ENCODE assay signal across 22 cellular contexts in the genomic region with DNA sequence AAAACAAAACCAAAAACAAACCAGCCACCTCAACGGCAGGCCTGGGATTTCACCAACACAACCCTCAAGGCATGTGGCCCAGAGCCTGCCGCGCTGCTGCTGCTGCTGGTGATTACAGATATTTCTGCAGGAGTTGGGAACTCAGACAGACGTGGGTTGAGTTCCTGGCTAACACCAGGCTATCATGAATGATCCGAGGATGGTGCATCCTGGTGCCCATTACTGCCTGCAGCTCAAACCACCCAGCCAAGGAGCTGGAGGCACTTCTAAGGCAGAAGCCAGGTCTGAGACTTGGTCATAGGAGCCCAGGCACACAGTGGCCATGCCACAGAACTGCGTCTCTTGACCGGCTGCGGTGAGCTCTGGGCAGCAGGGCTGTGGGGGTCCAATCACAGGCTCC.
"Had no signal": no experiment of that assay in that cellular context is flagged by ENCODE, and none has a peak within 500 bp of the region (broad histone marks: within the 10 kb centered on the region; RNA-seq: fewer than 3 reads in every experiment).

No MANE protein-coding gene starts in this region.

- H3K27me3 ChIP-seq: colonic mucosa, sigmoid colon, suprapubic skin, transverse colon, uterus had no signal

- H3K27ac Mint-ChIP-seq: effector memory CD8-positive, alpha-beta T cell; memory B cell; natural killer cell treated with Interleukin-12 subunit alpha and Interleukin-12 subunit beta and Interleukin-15 and Interleukin-18, amount 100 ng/mL, for 72 hours; stimulated activated effector memory CD8-positive, alpha-beta T cell treated with anti-CD3 and anti-CD28 coated beads, Interleukin-12 subunit alpha, Interleukin-12 subunit beta, amount 100 ng/mL, for 72 hours had no signal

- H3K9me3 Mint-ChIP-seq: central memory CD8-positive, alpha-beta T cell; effector memory CD8-positive, alpha-beta T cell; natural killer cell treated with Interleukin-12 subunit alpha and Interleukin-12 subunit beta and Interleukin-15 and Interleukin-18, amount 100 ng/mL, for 72 hours; stimulated activated effector memory CD8-positive, alpha-beta T cell treated with anti-CD3 and anti-CD28 coated beads, Interleukin-12 subunit alpha, Interleukin-12 subunit beta, amount 100 ng/mL, for 72 hours had no signal

- H3K9me3 ChIP-seq: colonic mucosa, gastrocnemius medialis, sigmoid colon, suprapubic skin, transverse colon, upper lobe of right lung, uterus had no signal

- ATAC-seq: effector memory CD8-positive, alpha-beta T cell; gastrocnemius medialis; left lobe of liver; psoas muscle; stimulated activated effector memory CD8-positive, alpha-beta T cell treated with anti-CD3 and anti-CD28 coated beads, Interleukin-12 subunit alpha, Interleukin-12 subunit beta, amount 100 ng/mL, for 72 hours; stimulated activated naive CD8-positive, alpha-beta T cell treated with anti-CD3 and anti-CD28 coated beads, Interleukin-15, Interleukin-2, amounts not matched to agents 100 U/mL and 50 U/mL, for 24 hours had no signal

- DNase-seq: colonic mucosa; dermis blood vessel endothelial cell; effector memory CD8-positive, alpha-beta T cell; foreskin fibroblast; gastrocnemius medialis; psoas muscle; right cardiac atrium; sigmoid colon; stimulated activated CD4-positive, alpha-beta T cell treated with anti-CD3 and anti-CD28 coated beads, Interleukin-2, amount 100 ng/mL, for 24 hours; stimulated activated CD4-positive, alpha-beta T cell treated with anti-CD3 and anti-CD28 coated beads, Interleukin-4, amount 100 ng/mL, for 24 hours; stimulated activated naive CD8-positive, alpha-beta T cell treated with anti-CD3 and anti-CD28 coated beads, Interleukin-15, Interleukin-2, amounts not matched to agents 100 U/mL and 50 U/mL, for 24 hours; transverse colon; upper lobe of right lung; uterus had no signal

- H3K4me3 ChIP-seq: colonic mucosa, gastrocnemius medialis, lung, psoas muscle, sigmoid colon, suprapubic skin, transverse colon, upper lobe of right lung, uterus had no signal

- H3K36me3 Mint-ChIP-seq: memory B cell; natural killer cell treated with Interleukin-12 subunit alpha and Interleukin-12 subunit beta and Interleukin-15 and Interleukin-18, amount 100 ng/mL, for 72 hours; stimulated activated effector memory CD8-positive, alpha-beta T cell treated with anti-CD3 and anti-CD28 coated beads, Interleukin-12 subunit alpha, Interleukin-12 subunit beta, amount 100 ng/mL, for 72 hours had no signal

- H3K4me3 Mint-ChIP-seq: central memory CD8-positive, alpha-beta T cell; effector memory CD8-positive, alpha-beta T cell; memory B cell; natural killer cell treated with Interleukin-12 subunit alpha and Interleukin-12 subunit beta and Interleukin-15 and Interleukin-18, amount 100 ng/mL, for 72 hours; neural crest cell; stimulated activated effector memory CD8-positive, alpha-beta T cell treated with anti-CD3 and anti-CD28 coated beads, Interleukin-12 subunit alpha, Interleukin-12 subunit beta, amount 100 ng/mL, for 72 hours had no signal

- H3K4me1 Mint-ChIP-seq: central memory CD8-positive, alpha-beta T cell; memory B cell; neural crest cell; stimulated activated effector memory CD8-positive, alpha-beta T cell treated with anti-CD3 and anti-CD28 coated beads, Interleukin-12 subunit alpha, Interleukin-12 subunit beta, amount 100 ng/mL, for 72 hours had no signal

- H3K36me3 ChIP-seq: colonic mucosa, gastrocnemius medialis, sigmoid colon, suprapubic skin, transverse colon, upper lobe of right lung, uterus had no signal

- H3K27ac ChIP-seq: colonic mucosa, gastrocnemius medialis, psoas muscle, sigmoid colon, suprapubic skin, transverse colon, upper lobe of right lung, uterus had no signal

- H3K4me1 ChIP-seq: colonic mucosa, gastrocnemius medialis, psoas muscle, sigmoid colon, transverse colon, upper lobe of right lung, uterus had no signal
